ENCODE assay signal across 6 cellular contexts in genomic region chr2:211592006-211592405, GRCh38.
DNase-seq lines count a peak whose midpoint lies in the region; TF ChIP-seq lines count a peak whose summit lies in the region.
"Not testable (repeated sequence)": the region's sequence is repeated elsewhere in the genome, so short reads cannot be mapped to it uniquely, and the experiment has no call there.

No MANE protein-coding gene starts in this region.

- H3K27me3 ChIP-seq in trophoblast cell (ENCODE audit: insufficient read depth, low read length): not testable (repeated sequence)

- H3K4me1 ChIP-seq in trophoblast cell (ENCODE audit: control insufficient read depth in 1 of 2, insufficient read depth in 2 of 2, low read length in 2 of 2): not testable (repeated sequence)

- not testable (repeated sequence) for H2BK12ac ChIP-seq in trophoblast cell (ENCODE audit: low read length)

- H3K4me1 Mint-ChIP-seq in mesothelial cell of epicardium: peaks cover 37% of the 10 kb centered on the region

- H3K4me3 ChIP-seq in trophoblast cell (ENCODE audit: low read depth, low read length): not testable (repeated sequence)

- not testable (repeated sequence) for H4K91ac ChIP-seq in trophoblast cell (ENCODE audit: low read depth, low read length)

- TF ChIP-seq CTCF in mesothelial cell of epicardium (IDR thresholded peaks at IDR 0.05; ENCODE audit: unreplicated experiment): not testable (repeated sequence)

- not testable (repeated sequence) for H3K23ac ChIP-seq in trophoblast cell (ENCODE audit: low read length)

- H3K79me2 ChIP-seq in trophoblast cell (ENCODE audit: control insufficient read depth, insufficient read depth, low read length, poor library complexity): not testable (repeated sequence)

- not testable (repeated sequence) for H3K9me3 Mint-ChIP-seq in mesothelial cell of epicardium

- H3K79me1 ChIP-seq in trophoblast cell (ENCODE audit: low read length): not testable (repeated sequence)

- H3K9ac ChIP-seq in trophoblast cell (ENCODE audit: low read length): not testable (repeated sequence)

- H3K27ac ChIP-seq in trophoblast cell (ENCODE audit: low read depth, low read length): peak overlapping the region; percentile 39

- not testable (repeated sequence) for H3K4ac ChIP-seq in trophoblast cell (ENCODE audit: low read depth, low read length)

- H3K9me3 ChIP-seq in trophoblast cell (ENCODE audit: insufficient read depth, low read depth, low read length): not testable (repeated sequence)

- H2BK5ac ChIP-seq in trophoblast cell (ENCODE audit: low read depth, low read length, poor library complexity): not testable (repeated sequence)

- H2AK5ac ChIP-seq in trophoblast cell (ENCODE audit: low read length): not testable (repeated sequence)

- WGBS in trophoblast cell (ENCODE audit: extremely low coverage, insufficient coverage, insufficient read length): no CpG with 5 or more reads among the region's 12 CpGs

- not testable (repeated sequence) for H4K8ac ChIP-seq in trophoblast cell (ENCODE audit: low read depth, low read length)

- not testable (repeated sequence) for H3K4me2 ChIP-seq in trophoblast cell (ENCODE audit: low read length)

- not testable (repeated sequence) for H3K36me3 Mint-ChIP-seq in mesothelial cell of epicardium

- H3K18ac ChIP-seq in trophoblast cell (ENCODE audit: low read length): not testable (repeated sequence)

- DNase-seq in ELR (ENCODE audit: low read depth) (peak; percentile 15), NCI-H82 treated with DMSO at 0.1 percent for 48 hours (lab: John Stamatoyannopoulos, UW; ENCODE audit: unreplicated experiment) (peak; percentile 21), amniotic epithelial cell (ENCODE audit: low read depth) (peak; percentile 17), islet precursor cell (peak; percentile 76), trophoblast cell (peak; percentile 4 to 26)
- not testable (repeated sequence) for DNase-seq in mesothelial cell of epicardium (ENCODE audit: low spot score in 2 of 2, unreplicated experiment in 2 of 2)

- H3K14ac ChIP-seq in trophoblast cell (ENCODE audit: low read length): not testable (repeated sequence)

- not testable (repeated sequence) for H3K36me3 ChIP-seq in trophoblast cell (ENCODE audit: control insufficient read depth in 1 of 2, insufficient read depth in 2 of 2, low read length in 2 of 2)

- H3K27me3 Mint-ChIP-seq in mesothelial cell of epicardium (ENCODE audit: low read depth): not testable (repeated sequence)

- not testable (repeated sequence) for H2BK120ac ChIP-seq in trophoblast cell (ENCODE audit: insufficient read depth, low read length, poor library complexity)

- peak overlapping the region; percentile 47 for H3K4me3 Mint-ChIP-seq in mesothelial cell of epicardium

- H2AFZ ChIP-seq in trophoblast cell (ENCODE audit: insufficient read depth, low read length, poor library complexity): not testable (repeated sequence)

- H3K27ac Mint-ChIP-seq in mesothelial cell of epicardium: peak overlapping the region; percentile 90

- H4K12ac ChIP-seq in trophoblast cell (ENCODE audit: low read depth, low read length): not testable (repeated sequence)
